Comparison of ENCODE assay signal across 1 cellular context in genomic region chr3:11632966-11633365, GRCh38.
TF ChIP-seq lines count a peak whose summit lies in the region.

No MANE protein-coding gene starts in this region.

TF ChIP-seq in WTC11, 78 proteins besides CTCF, POLR2A, EP300 and RAD21:
- TF ChIP-seq, protein P1, sequence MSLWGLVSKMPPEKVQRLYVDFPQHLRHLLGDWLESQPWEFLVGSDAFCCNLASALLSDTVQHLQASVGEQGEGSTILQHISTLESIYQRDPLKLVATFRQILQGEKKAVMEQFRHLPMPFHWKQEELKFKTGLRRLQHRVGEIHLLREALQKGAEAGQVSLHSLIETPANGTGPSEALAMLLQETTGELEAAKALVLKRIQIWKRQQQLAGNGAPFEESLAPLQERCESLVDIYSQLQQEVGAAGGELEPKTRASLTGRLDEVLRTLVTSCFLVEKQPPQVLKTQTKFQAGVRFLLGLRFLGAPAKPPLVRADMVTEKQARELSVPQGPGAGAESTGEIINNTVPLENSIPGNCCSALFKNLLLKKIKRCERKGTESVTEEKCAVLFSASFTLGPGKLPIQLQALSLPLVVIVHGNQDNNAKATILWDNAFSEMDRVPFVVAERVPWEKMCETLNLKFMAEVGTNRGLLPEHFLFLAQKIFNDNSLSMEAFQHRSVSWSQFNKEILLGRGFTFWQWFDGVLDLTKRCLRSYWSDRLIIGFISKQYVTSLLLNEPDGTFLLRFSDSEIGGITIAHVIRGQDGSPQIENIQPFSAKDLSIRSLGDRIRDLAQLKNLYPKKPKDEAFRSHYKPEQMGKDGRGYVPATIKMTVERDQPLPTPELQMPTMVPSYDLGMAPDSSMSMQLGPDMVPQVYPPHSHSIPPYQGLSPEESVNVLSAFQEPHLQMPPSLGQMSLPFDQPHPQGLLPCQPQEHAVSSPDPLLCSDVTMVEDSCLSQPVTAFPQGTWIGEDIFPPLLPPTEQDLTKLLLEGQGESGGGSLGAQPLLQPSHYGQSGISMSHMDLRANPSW (CRISPR knock-in tag; conservative IDR thresholded peaks at IDR 0.05; ENCODE audit: low read depth), result no peak
- TF ChIP-seq ZNF138 (CRISPR knock-in tag; conservative IDR thresholded peaks at IDR 0.05), result no peak
- no peak for TF ChIP-seq FOXP1 (CRISPR knock-in tag; IDR thresholded peaks at IDR 0.05; ENCODE audit: borderline replicate concordance)
- TF ChIP-seq GRHL2 (CRISPR knock-in tag; IDR thresholded peaks at IDR 0.05; ENCODE audit: insufficient replicate concordance, severe bottlenecking), result no peak
